Comparison of ENCODE assay signal across 8 cellular contexts in genomic region chr9:66263621-66264020, GRCh38.
DNase-seq lines count a peak whose midpoint lies in the region; ATAC-seq and TF ChIP-seq lines count a peak whose summit lies in the region.
"Not testable (repeated sequence)": the region's sequence is repeated elsewhere in the genome, so short reads cannot be mapped to it uniquely, and the experiment has no call there.

No MANE protein-coding gene starts in this region.

- TF ChIP-seq CTCF in PC-3 (conservative IDR thresholded peaks at IDR 0.05; ENCODE audit: low read depth, low read length); colonic mucosa (IDR thresholded peaks at IDR 0.05); stomach (IDR thresholded peaks at IDR 0.05): not testable (repeated sequence)

- not testable (repeated sequence) for ATAC-seq in PC-3, Right ventricle myocardium inferior, right cardiac atrium

- H3K27me3 ChIP-seq in PC-3 (ENCODE audit: low read length); colonic mucosa; right cardiac atrium (ENCODE audit: control insufficient read depth, insufficient read depth); stomach: not testable (repeated sequence)

- not testable (repeated sequence) for H3K9ac ChIP-seq in PC-3 (ENCODE audit: low read length); colonic mucosa (ENCODE audit: low read depth in 2 of 2, low read length in 2 of 2)

- not testable (repeated sequence) for H3K36me3 ChIP-seq in PC-3 (ENCODE audit: low read depth, low read length); colonic mucosa; stomach

- CTCF ChIA-PET in PC-3 (lab: Charles Lee): not testable (repeated sequence)

- not testable (repeated sequence) for TF ChIP-seq POLR2A in stomach (IDR thresholded peaks at IDR 0.05)

- not testable (repeated sequence) for BruUV-seq in PC-3 (replicated peaks; lab: Mats Ljungman, UMichigan)

- not testable (repeated sequence) for H3K27ac ChIP-seq in PC-3 (ENCODE audit: low read length); colonic mucosa; right cardiac atrium (ENCODE audit: low read length); stomach

- not testable (repeated sequence) for H3K4me2 ChIP-seq in PC-3 (ENCODE audit: low read length)

- not testable (repeated sequence) for H4K20me1 ChIP-seq in PC-3 (ENCODE audit: low read length)

- H3K4me1 ChIP-seq in PC-3 (ENCODE audit: insufficient read depth, low read length); colonic mucosa; right cardiac atrium (ENCODE audit: control insufficient read depth, insufficient read depth, low read length); stomach: not testable (repeated sequence)

- not testable (repeated sequence) for H3K9me3 ChIP-seq in PC-3 (ENCODE audit: low read length); colonic mucosa; right cardiac atrium (ENCODE audit: control insufficient read depth, low read length); stomach

- POLR2A ChIA-PET in PC-3 (lab: Charles Lee; ENCODE audit: unreplicated experiment): not testable (repeated sequence)

- not testable (repeated sequence) for H3K79me2 ChIP-seq in PC-3 (ENCODE audit: low read length)

- intact Hi-C loops in PC-3 (cut with micrococcal nuclease); colonic mucosa (cut with DNase I); Right ventricle myocardium inferior (cut with DNase I); right cardiac atrium (cut with DNase I); stomach (cut with DNase I; ENCODE audit: low total_unique reads): not testable (repeated sequence)

- H3F3A ChIP-seq in PC-3 (ENCODE audit: low read length, unreplicated experiment): not testable (repeated sequence)

- not testable (repeated sequence) for TF ChIP-seq EP300 in stomach (IDR thresholded peaks at IDR 0.05)

- not testable (repeated sequence) for H3K4me3 ChIP-seq in PC-3 (ENCODE audit: low read length); colonic mucosa; right cardiac atrium (ENCODE audit: low read length); stomach

- DNase-seq in Daoy (ENCODE audit: low read depth) (peak; percentile 1), PC-3 (peak; percentile 0), colonic mucosa (peak; percentile 13), Right ventricle myocardium inferior (ENCODE audit: missing footprints) (peak; percentile 66), right cardiac atrium (peak in 2 of 3 donors; percentile 26 to 45), left kidney (ENCODE audit: low read depth, low spot score) (peak; percentile 0), mesenteric fat pad (ENCODE audit: low spot score) (peak; percentile 68), stomach (peak; percentile 21)

- H3K9me2 ChIP-seq in PC-3 (replicated peaks; ENCODE audit: low read length): not testable (repeated sequence)

- 94% methylated on average over 17 of the region's 17 CpGs for WGBS in right cardiac atrium
- WGBS in stomach, 5 donors: 91 to 96% (median 95%) methylated on average over 16 to 17 of the region's 17 CpGs

- not testable (repeated sequence) for H2AFZ ChIP-seq in PC-3 (ENCODE audit: low read length)

Comparison
In these comparisons a context has a peak if more than half of its experiments do, and no peak if none do; other contexts are left out.
1. DNase-seq: peak in every context shown above with its lines; median percentile 68 in mesenteric fat pad; 66 in Right ventricle myocardium inferior; 36 in right cardiac atrium; 21 in stomach; 13 in colonic mucosa; 1 in Daoy; 0 in PC-3; 0 in left kidney.